ENCODE assay signal across 9 cellular contexts in genomic region chr2:134739879-134740301, GRCh38. TPM values are rescaled to one million over a fixed set of nuclear protein-coding genes. Genes with fewer than 3 reads are reported as not detected.
A peak's percentile ranks its signal among the peaks of the same experiment; 100 is the strongest.
DNase-seq lines count a peak whose midpoint lies in the region; ATAC-seq and TF ChIP-seq lines count a peak whose summit lies in the region.
"Had no signal": no experiment of that assay in that cellular context is flagged by ENCODE, and none has a peak within 500 bp of the region (broad histone marks: within the 10 kb centered on the region; RNA-seq: fewer than 3 reads in every experiment).

No MANE protein-coding gene starts in this region.

- 57 to 68% methylated on average over 6 of the region's 6 CpGs for WGBS in sigmoid colon, 2 donors

- no peak for TF ChIP-seq POLR2A in sigmoid colon (IDR thresholded peaks at IDR 0.05)

- H3K27me3 Mint-ChIP-seq in CD8-positive, alpha-beta memory T cell: peaks cover 16 to 47% of the 10 kb centered on the region in 2 donors

- DNase-seq in MV-4-11 (lab: John Stamatoyannopoulos, UW) (peak; percentile 100), mucosa of gallbladder (ENCODE audit: low spot score) (peak; percentile 37), sigmoid colon (no peak), islet precursor cell (no peak)
- no peak for DNase-seq in CD8-positive, alpha-beta memory T cell
- no peak for DNase-seq in activated CD4-positive, CD25-positive, alpha-beta regulatory T cell treated with anti-CD3 and anti-CD28 coated beads, Interleukin-2, amount 50 U/mL, for 72 hours

- CTCF ChIA-PET in CD8-positive, alpha-beta memory T cell (lab: Charles Lee): no interaction called here

- H3K27ac Mint-ChIP-seq in CD8-positive, alpha-beta memory T cell: peak overlapping the region in 1 of 8 donors; percentile 3

- ATAC-seq in GM18519 (IDR thresholded peaks at IDR 0.05; ENCODE audit: low FRiP score, unreplicated experiment) (peak; percentile 94), HG02610 (IDR thresholded peaks at IDR 0.05; ENCODE audit: unreplicated experiment) (peak; percentile 94)
- ATAC-seq: body of pancreas had no signal

- H3K9me3 Mint-ChIP-seq in CD8-positive, alpha-beta memory T cell: no peaks in the 10 kb centered on the region

- H3K36me3 Mint-ChIP-seq in CD8-positive, alpha-beta memory T cell: peaks cover 0 to under 1% (median 0%) of the 10 kb centered on the region in 3 donors

- POLR2A ChIA-PET in CD8-positive, alpha-beta memory T cell (lab: Charles Lee): no interaction called here

- no peaks in the 10 kb centered on the region for H3K4me1 ChIP-seq in sigmoid colon
- H3K4me1 ChIP-seq in CD8-positive, alpha-beta memory T cell (ENCODE audit: insufficient read depth, low read length): no peaks in the 10 kb centered on the region
- H3K4me1 ChIP-seq: body of pancreas had no signal

- no peak overlapping the region for H3K4me3 ChIP-seq in sigmoid colon
- no peak overlapping the region for H3K4me3 ChIP-seq in CD8-positive, alpha-beta memory T cell (ENCODE audit: low read length)
- H3K4me3 ChIP-seq: body of pancreas had no signal

- no peak for TF ChIP-seq EP300 in sigmoid colon (IDR thresholded peaks at IDR 0.05)

- H3K27me3 ChIP-seq in sigmoid colon: no peaks in the 10 kb centered on the region
- no peaks in the 10 kb centered on the region for H3K27me3 ChIP-seq in CD8-positive, alpha-beta memory T cell (ENCODE audit: insufficient read depth, low read length, poor library complexity, severe bottlenecking)
- H3K27me3 ChIP-seq: body of pancreas had no signal

- H3K4me3 Mint-ChIP-seq in CD8-positive, alpha-beta memory T cell: no peak overlapping the region

- intact Hi-C loops in sigmoid colon (cut with DNase I): no loop called here

- no peaks in the 10 kb centered on the region for H3K36me3 ChIP-seq in sigmoid colon
- H3K36me3 ChIP-seq in CD8-positive, alpha-beta memory T cell (ENCODE audit: insufficient read depth, low read length): no peaks in the 10 kb centered on the region

- peaks cover 3 to 4% (median 3%) of the 10 kb centered on the region in 3 donors for H3K4me1 Mint-ChIP-seq in CD8-positive, alpha-beta memory T cell

- H3K9me3 ChIP-seq in sigmoid colon: no peaks in the 10 kb centered on the region
- no peaks in the 10 kb centered on the region for H3K9me3 ChIP-seq in CD8-positive, alpha-beta memory T cell (ENCODE audit: low read length)
- H3K9me3 ChIP-seq: body of pancreas had no signal

- TF ChIP-seq CTCF in sigmoid colon (IDR thresholded peaks at IDR 0.05): no peak

- H3K27ac ChIP-seq in sigmoid colon: no peak overlapping the region
- no peak overlapping the region for H3K27ac ChIP-seq in CD8-positive, alpha-beta memory T cell (ENCODE audit: low read depth, low read length)

RNA-seq across cellular contexts. Expression of gene TMEM163, which starts 21.1 kb away (rescaled TPM):
- total RNA-seq in mucosa of gallbladder (36.1 TPM), sigmoid colon (1 to 10 TPM in 2 of 4 donors, under 1 TPM in 2; 0.28 to 2.3 (median 0.88) TPM)
- polyA plus RNA-seq in sigmoid colon: 1 to 10 TPM in 1 of 3 donors, under 1 TPM in 1, not detected in 1; 0.69 to 2.6 TPM
- total RNA-seq in CD8-positive, alpha-beta memory T cell: not detected
- polyA plus RNA-seq in CD8-positive, alpha-beta memory T cell: 0.45 TPM

Comparison
In these comparisons a context has a peak if more than half of its experiments do, and no peak if none do; other contexts are left out.
1. DNase-seq: peak in MV-4-11 (single experiment) and mucosa of gallbladder (single experiment); none in sigmoid colon (single experiment), islet precursor cell (single experiment), CD8-positive, alpha-beta memory T cell (0 of 5) and activated CD4-positive, CD25-positive, alpha-beta regulatory T cell treated with anti-CD3 and anti-CD28 coated beads, Interleukin-2, amount 50 U/mL, for 72 hours (single experiment).
2. RNA of gene TMEM163, which starts 21.1 kb away (total RNA-seq): 36.1 TPM in mucosa of gallbladder (single experiment); 0.28 to 2.3 TPM in sigmoid colon and not detected in CD8-positive, alpha-beta memory T cell; every median in the first group is over 10 times any median in the second.